In the genomic region with DNA sequence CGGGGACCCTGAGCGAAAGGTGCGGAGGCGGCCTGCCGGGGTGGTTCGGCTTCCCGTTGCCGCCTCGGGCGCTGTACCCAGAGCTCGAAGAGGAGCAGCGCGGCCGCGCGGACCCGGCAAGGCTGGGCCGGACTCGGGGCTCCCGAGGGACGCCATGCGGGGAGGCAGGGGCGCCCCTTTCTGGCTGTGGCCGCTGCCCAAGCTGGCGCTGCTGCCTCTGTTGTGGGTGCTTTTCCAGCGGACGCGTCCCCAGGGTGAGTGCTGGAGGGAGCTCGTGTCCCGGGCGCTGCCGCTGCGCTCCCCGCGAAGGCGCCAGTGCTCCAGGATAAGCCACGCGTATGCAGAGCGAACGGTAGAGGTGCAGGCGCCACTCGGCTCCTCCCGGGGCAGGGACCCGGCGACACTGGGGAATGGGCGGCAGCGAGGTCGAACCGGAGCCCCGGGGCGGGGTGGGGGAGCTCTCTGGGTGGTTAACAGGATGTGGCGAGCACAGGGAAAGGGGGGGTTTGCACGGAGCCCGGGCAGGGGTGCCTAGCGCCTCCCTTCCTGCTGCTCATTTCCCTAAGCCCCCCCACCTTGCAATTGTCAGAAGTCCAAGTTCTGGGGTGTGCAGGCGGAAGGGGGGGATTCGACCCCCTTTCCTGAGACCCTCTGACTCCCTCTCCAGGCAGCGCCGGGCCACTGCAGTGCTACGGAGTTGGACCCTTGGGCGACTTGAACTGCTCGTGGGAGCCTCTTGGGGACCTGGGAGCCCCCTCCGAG, we compare ENCODE assay signal across 7 cellular contexts. TPM values are rescaled to one million over a fixed set of nuclear protein-coding genes. Genes with fewer than 3 reads are reported as not detected.
DNase-seq lines count a peak whose midpoint lies in the region; ATAC-seq and TF ChIP-seq lines count a peak whose summit lies in the region.

IL27RA (plus strand) TSS at position 44 of the 762 bp plus-strand sequence; CDS start at position 155, 111 bp downstream.

- peak; percentile 58 for ATAC-seq in HG03108 (IDR thresholded peaks at IDR 0.05; ENCODE audit: unreplicated experiment)
- peak; percentile 84 for ATAC-seq in stimulated activated effector memory CD8-positive, alpha-beta T cell treated with anti-CD3 and anti-CD28 coated beads, Interleukin-12 subunit alpha, Interleukin-12 subunit beta, amount 100 ng/mL, for 72 hours

- DNase-seq in NOMO-1 treated with dmso at 0.1 percent for 144 hours (lab: John Stamatoyannopoulos, UW; ENCODE audit: unreplicated experiment) (peak; percentile 57), epithelial cell of esophagus (ENCODE audit: low read depth) (peak; percentile 51), myocyte (ENCODE audit: low read depth) (peak; percentile 27)
- DNase-seq in activated CD8-positive, alpha-beta memory T cell treated with anti-CD3 and anti-CD28 coated beads, Interleukin-2, amount 50 U/mL, for 24 hours (ENCODE audit: extremely low read depth), result peak; percentile 47
- DNase-seq in stimulated activated effector memory CD8-positive, alpha-beta T cell treated with anti-CD3 and anti-CD28 coated beads, Interleukin-12 subunit alpha, Interleukin-12 subunit beta, amount 100 ng/mL, for 72 hours (ENCODE audit: low spot score in 2 of 2), result peak; percentile 62 to 89

- H3K4me3 Mint-ChIP-seq in stimulated activated effector memory CD8-positive, alpha-beta T cell treated with anti-CD3 and anti-CD28 coated beads, Interleukin-12 subunit alpha, Interleukin-12 subunit beta, amount 100 ng/mL, for 72 hours, result peak within 1 kb of the TSS; percentile 96

- peak within 1 kb of the TSS; percentile 96 for H3K27ac Mint-ChIP-seq in stimulated activated effector memory CD8-positive, alpha-beta T cell treated with anti-CD3 and anti-CD28 coated beads, Interleukin-12 subunit alpha, Interleukin-12 subunit beta, amount 100 ng/mL, for 72 hours

- H3K9me3 Mint-ChIP-seq in stimulated activated effector memory CD8-positive, alpha-beta T cell treated with anti-CD3 and anti-CD28 coated beads, Interleukin-12 subunit alpha, Interleukin-12 subunit beta, amount 100 ng/mL, for 72 hours, result no peaks in the 10 kb centered on the region

- peaks cover 35% of the 10 kb centered on the region for H3K4me1 Mint-ChIP-seq in stimulated activated effector memory CD8-positive, alpha-beta T cell treated with anti-CD3 and anti-CD28 coated beads, Interleukin-12 subunit alpha, Interleukin-12 subunit beta, amount 100 ng/mL, for 72 hours

- TF ChIP-seq CTCF in GM12875 (IDR thresholded peaks at IDR 0.05; ENCODE audit: borderline replicate concordance, insufficient read depth, low read depth, low read length) (peak; percentile 94), epithelial cell of esophagus (IDR thresholded peaks at IDR 0.05; ENCODE audit: insufficient read depth, low read depth, low read length, missing control alignments) (peak; percentile 56)

- peaks cover 54% of the 10 kb centered on the region for H3K36me3 Mint-ChIP-seq in stimulated activated effector memory CD8-positive, alpha-beta T cell treated with anti-CD3 and anti-CD28 coated beads, Interleukin-12 subunit alpha, Interleukin-12 subunit beta, amount 100 ng/mL, for 72 hours

- H3K4me3 ChIP-seq in GM12875 (ENCODE audit: low read depth, low read length), result peak within 1 kb of the TSS; percentile 91
- H3K4me3 ChIP-seq in epithelial cell of esophagus (ENCODE audit: low read length), result peak within 1 kb of the TSS; percentile 51

RNA-seq across cellular contexts. Expression of gene IL27RA, which starts in this region (rescaled TPM):
- total RNA-seq in myocyte, result 0.32 TPM in 1 of 2 replicates, not detected in the other
- 0.78 TPM for polyA plus RNA-seq in myocyte (2012)

Comparison
In these comparisons a context has a peak if more than half of its experiments do, and no peak if none do; other contexts are left out.
1. Peak in every context shown above with its lines: DNase-seq, ATAC-seq and H3K4me3 ChIP-seq.
2. Peak in DNase-seq in myocyte; RNA of the gene not detected or under 1 TPM.